Comparison of ENCODE assay signal across 14 cellular contexts in genomic region chr5:68367717-68368116, GRCh38.
DNase-seq lines count a peak whose midpoint lies in the region; ATAC-seq and TF ChIP-seq lines count a peak whose summit lies in the region.
"Had no signal": no experiment of that assay in that cellular context is flagged by ENCODE, and none has a peak within 500 bp of the region (broad histone marks: within the 10 kb centered on the region; RNA-seq: fewer than 3 reads in every experiment).

No MANE protein-coding gene starts in this region.

- H3K9me3 ChIP-seq in esophagus muscularis mucosa (no peaks in the 10 kb centered on the region), skeletal muscle satellite cell (replicated peaks; ENCODE audit: low read length) (no peaks in the 10 kb centered on the region)

- peaks cover 0 to 2% of the 10 kb centered on the region in 2 donors for H3K9me3 Mint-ChIP-seq in activated T-cell treated with anti-CD3 and anti-CD28 coated beads, Interleukin-2, amount 50 U/mL, for 72 hours
- no peaks in the 10 kb centered on the region for H3K9me3 Mint-ChIP-seq in activated T-cell treated with anti-CD3 and anti-CD28 coated beads, Interleukin-2, amount 50 U/mL, for 24 hours
- H3K9me3 Mint-ChIP-seq in activated T-helper 17 cell treated with anti-CD3 and anti-CD28 coated beads, Interleukin-2, amount 50 U/mL, for 72 hours: no peaks in the 10 kb centered on the region
- H3K9me3 Mint-ChIP-seq: CD4-positive, alpha-beta T cell; GM23338 had no signal

- ATAC-seq in activated T-cell treated with anti-CD3 and anti-CD28 coated beads, Interleukin-2, amount 50 U/mL, for 72 hours (replicated peaks in 1 of 2): no peak
- ATAC-seq in activated T-helper 17 cell treated with anti-CD3 and anti-CD28 coated beads, Interleukin-2, amount 50 U/mL, for 72 hours (replicated peaks): no peak
- ATAC-seq in HG02885 (IDR thresholded peaks at IDR 0.05; ENCODE audit: poor library complexity, unreplicated experiment): no peak
- ATAC-seq: GM23338 had no signal

- H3K4me3 Mint-ChIP-seq in activated T-cell treated with anti-CD3 and anti-CD28 coated beads, Interleukin-2, amount 50 U/mL, for 72 hours: no peak overlapping the region
- H3K4me3 Mint-ChIP-seq in activated T-cell treated with anti-CD3 and anti-CD28 coated beads, Interleukin-2, amount 50 U/mL, for 24 hours: no peak overlapping the region
- H3K4me3 Mint-ChIP-seq in activated T-helper 17 cell treated with anti-CD3 and anti-CD28 coated beads, Interleukin-2, amount 50 U/mL, for 72 hours: peak overlapping the region; percentile 55
- H3K4me3 Mint-ChIP-seq: B cell; CD4-positive, alpha-beta T cell; GM23338 had no signal

- no peak for TF ChIP-seq EP300 in esophagus muscularis mucosa (IDR thresholded peaks at IDR 0.05)

- intact Hi-C loops in esophagus muscularis mucosa (cut with DNase I): no loop called here

- WGBS in esophagus muscularis mucosa: 89% methylated on average over 4 of the region's 4 CpGs

- H3K4me3 ChIP-seq in esophagus muscularis mucosa (no peak overlapping the region), skeletal muscle satellite cell (ENCODE audit: low read length) (no peak overlapping the region)
- H3K4me3 ChIP-seq: GM23338 had no signal

- TF ChIP-seq POLR2A in esophagus muscularis mucosa (IDR thresholded peaks at IDR 0.05; ENCODE audit: low read depth): no peak

- H3K27me3 Mint-ChIP-seq in activated T-cell treated with anti-CD3 and anti-CD28 coated beads, Interleukin-2, amount 50 U/mL, for 72 hours (ENCODE audit: low read depth): no peaks in the 10 kb centered on the region
- no peaks in the 10 kb centered on the region for H3K27me3 Mint-ChIP-seq in activated T-cell treated with anti-CD3 and anti-CD28 coated beads, Interleukin-2, amount 50 U/mL, for 24 hours
- H3K27me3 Mint-ChIP-seq in activated T-helper 17 cell treated with anti-CD3 and anti-CD28 coated beads, Interleukin-2, amount 50 U/mL, for 72 hours: no peaks in the 10 kb centered on the region
- H3K27me3 Mint-ChIP-seq: CD4-positive, alpha-beta T cell had no signal

- H3K4me1 ChIP-seq in esophagus muscularis mucosa: no peaks in the 10 kb centered on the region
- peaks cover 29% of the 10 kb centered on the region for H3K4me1 ChIP-seq in skeletal muscle satellite cell (ENCODE audit: control insufficient read depth, insufficient read depth, low read length)

- peak overlapping the region; percentile 50 for H3K4me2 ChIP-seq in skeletal muscle satellite cell (ENCODE audit: low read length)
- H3K4me2 ChIP-seq: GM23338 had no signal

- H3K27ac ChIP-seq in esophagus muscularis mucosa (replicated peaks in 1 of 4): no peak overlapping the region

- peak overlapping the region; percentile 5 for H3K27ac Mint-ChIP-seq in activated T-cell treated with anti-CD3 and anti-CD28 coated beads, Interleukin-2, amount 50 U/mL, for 72 hours
- no peak overlapping the region for H3K27ac Mint-ChIP-seq in activated T-cell treated with anti-CD3 and anti-CD28 coated beads, Interleukin-2, amount 50 U/mL, for 24 hours
- peak overlapping the region; percentile 1 for H3K27ac Mint-ChIP-seq in activated T-helper 17 cell treated with anti-CD3 and anti-CD28 coated beads, Interleukin-2, amount 50 U/mL, for 72 hours
- H3K27ac Mint-ChIP-seq: B cell; CD4-positive, alpha-beta T cell; GM23338 had no signal

- no peak for DNase-seq in activated T-cell treated with anti-CD3 and anti-CD28 coated beads, Interleukin-2, amount 50 U/mL, for 72 hours
- no peak for DNase-seq in activated T-cell treated with anti-CD3 and anti-CD28 coated beads, Interleukin-2, amount 50 U/mL, for 24 hours
- peak; percentile 60 for DNase-seq in esophagus muscularis mucosa (ENCODE audit: extremely low spot score)
- DNase-seq in NCI-H1092 treated with DMSO at 0.1 percent for 48 hours (lab: John Stamatoyannopoulos, UW): no peak
- DNase-seq: C1 segment of cervical spinal cord; Calu3; CD4-positive, alpha-beta T cell; DMS 273 treated with DMSO at 0.1 percent for 48 hours; H7 had no signal

- H3K36me3 Mint-ChIP-seq in activated T-cell treated with anti-CD3 and anti-CD28 coated beads, Interleukin-2, amount 50 U/mL, for 72 hours (ENCODE audit: insufficient read depth in 2 of 2): peaks cover 0 to under 1% of the 10 kb centered on the region in 2 donors
- no peaks in the 10 kb centered on the region for H3K36me3 Mint-ChIP-seq in activated T-cell treated with anti-CD3 and anti-CD28 coated beads, Interleukin-2, amount 50 U/mL, for 24 hours (ENCODE audit: low read depth)
- H3K36me3 Mint-ChIP-seq in activated T-helper 17 cell treated with anti-CD3 and anti-CD28 coated beads, Interleukin-2, amount 50 U/mL, for 72 hours (ENCODE audit: low read depth): no peaks in the 10 kb centered on the region

- no peaks in the 10 kb centered on the region for H3K36me3 ChIP-seq in esophagus muscularis mucosa
- no peaks in the 10 kb centered on the region for H3K36me3 ChIP-seq in skeletal muscle satellite cell (ENCODE audit: insufficient read depth, low read length)

- TF ChIP-seq CTCF in esophagus muscularis mucosa (IDR thresholded peaks at IDR 0.05): no peak

- no peaks in the 10 kb centered on the region for H3K27me3 ChIP-seq in esophagus muscularis mucosa
- H3K27me3 ChIP-seq in skeletal muscle satellite cell (ENCODE audit: control insufficient read depth, insufficient read depth, low read length): no peaks in the 10 kb centered on the region

- peaks cover 37% of the 10 kb centered on the region for H3K4me1 Mint-ChIP-seq in activated T-cell treated with anti-CD3 and anti-CD28 coated beads, Interleukin-2, amount 50 U/mL, for 72 hours (ENCODE audit: low read depth)
- peaks cover 42% of the 10 kb centered on the region for H3K4me1 Mint-ChIP-seq in activated T-cell treated with anti-CD3 and anti-CD28 coated beads, Interleukin-2, amount 50 U/mL, for 24 hours (ENCODE audit: low read depth)
- peaks cover 28% of the 10 kb centered on the region for H3K4me1 Mint-ChIP-seq in activated T-helper 17 cell treated with anti-CD3 and anti-CD28 coated beads, Interleukin-2, amount 50 U/mL, for 72 hours
- H3K4me1 Mint-ChIP-seq: GM23338 had no signal

- no peak overlapping the region for H3K9ac ChIP-seq in skeletal muscle satellite cell (ENCODE audit: low read depth, low read length)
